In genomic region chr12:62679569-62679968, GRCh38 we compare ENCODE assay signal across 23 cellular contexts.
"Had no signal": no experiment of that assay in that cellular context is flagged by ENCODE, and none has a peak within 500 bp of the region (broad histone marks: within the 10 kb centered on the region; RNA-seq: fewer than 3 reads in every experiment).

No MANE protein-coding gene starts in this region.

- H3K4me1 Mint-ChIP-seq: activated CD4-positive, alpha-beta T cell treated with anti-CD3 and anti-CD28 coated beads, Interleukin-2, amount 10 ng/mL, durations not matched to agents 24 days and 14 days; T-cell had no signal

- H3K27me3 ChIP-seq: esophagus muscularis mucosa, foreskin keratinocyte, hepatocyte, right atrium auricular region, tibial nerve had no signal

- H3K36me3 Mint-ChIP-seq: activated naive CD8-positive, alpha-beta T cell treated with anti-CD3 and anti-CD28 coated beads, Interleukin-2, amount 10 ng/mL, durations not matched to agents 7 days and 5 days; T-cell had no signal

- H3K27me3 Mint-ChIP-seq: progenitor cell of endocrine pancreas had no signal

- H3K4me2 ChIP-seq: hepatocyte had no signal

- H3K79me2 ChIP-seq: hepatocyte had no signal

- H3K27ac Mint-ChIP-seq: activated CD4-positive, alpha-beta T cell treated with anti-CD3 and anti-CD28 coated beads, Interleukin-2, amount 10 ng/mL, durations not matched to agents 24 days and 14 days; activated CD8-positive, alpha-beta T cell treated with anti-CD3 and anti-CD28 coated beads for 36 hours; activated naive CD8-positive, alpha-beta T cell treated with anti-CD3 and anti-CD28 coated beads, Interleukin-2, amount 10 ng/mL, durations not matched to agents 7 days and 5 days; activated T-cell treated with anti-CD3 and anti-CD28 coated beads, Interleukin-2, amount 50 U/mL, for 24 hours; activated T-helper 2 cell treated with anti-CD3 and anti-CD28 coated beads, Interferon-gamma antibody, Interleukin-2, Interleukin-4, amounts not matched to agents 10 μg/mL and 5 μg/mL and 100 μg/mL, durations not matched to agents 14 hours and 24 hours and 36 hours; progenitor cell of endocrine pancreas; stimulated activated naive CD8-positive, alpha-beta T cell treated with anti-CD3 and anti-CD28 coated beads, Interleukin-15, Interleukin-2, amounts not matched to agents 100 ng/mL and 50 ng/mL, for 24 hours had no signal

- H3K36me3 ChIP-seq: esophagus muscularis mucosa, right atrium auricular region, tibial nerve had no signal

- H3K4me3 ChIP-seq: esophagus muscularis mucosa, hepatocyte, right atrium auricular region, tibial nerve had no signal

- H3K9me3 ChIP-seq: esophagus muscularis mucosa, right atrium auricular region had no signal

- DNase-seq: activated CD4-positive, alpha-beta T cell treated with anti-CD3 and anti-CD28 coated beads, Interleukin-2, amount 10 ng/mL, durations not matched to agents 24 days and 14 days; activated CD4-positive, CD25-positive, alpha-beta regulatory T cell; activated CD8-positive, alpha-beta T cell treated with anti-CD3 and anti-CD28 coated beads for 36 hours; activated naive CD4-positive, alpha-beta T cell treated with Interleukin-2 at 50 U/mL for 16 hours; activated naive CD8-positive, alpha-beta T cell treated with anti-CD3 and anti-CD28 coated beads, Interleukin-2, amount 10 ng/mL, durations not matched to agents 7 days and 5 days; activated T-cell treated with anti-CD3 and anti-CD28 coated beads, Interleukin-2, amount 50 U/mL, for 24 hours; anterior cingulate cortex; central memory CD4-positive, alpha-beta T cell; effector CD8-positive, alpha-beta T cell; foreskin keratinocyte; islet precursor cell; left colon; midbrain; stimulated activated CD4-positive, alpha-beta T cell treated with anti-CD3 and anti-CD28 coated beads, Interleukin-2, amount 100 ng/mL, for 24 hours; T-cell had no signal

- H2AFZ ChIP-seq: hepatocyte had no signal

- H3K27ac ChIP-seq: foreskin keratinocyte, hepatocyte, right atrium auricular region, tibial nerve had no signal

- H3K4me3 Mint-ChIP-seq: activated CD4-positive, alpha-beta T cell treated with anti-CD3 and anti-CD28 coated beads, Interleukin-2, amount 10 ng/mL, durations not matched to agents 24 days and 14 days; activated CD8-positive, alpha-beta T cell treated with anti-CD3 and anti-CD28 coated beads for 36 hours; activated naive CD8-positive, alpha-beta T cell treated with anti-CD3 and anti-CD28 coated beads, Interleukin-2, amount 10 ng/mL, durations not matched to agents 7 days and 5 days; activated T-cell treated with anti-CD3 and anti-CD28 coated beads, Interleukin-2, amount 50 U/mL, for 24 hours; brain; stimulated activated naive CD8-positive, alpha-beta T cell treated with anti-CD3 and anti-CD28 coated beads, Interleukin-15, Interleukin-2, amounts not matched to agents 100 ng/mL and 50 ng/mL, for 24 hours; T-cell had no signal

- H3K9me3 Mint-ChIP-seq: activated CD8-positive, alpha-beta T cell treated with anti-CD3 and anti-CD28 coated beads for 36 hours; activated T-cell treated with anti-CD3 and anti-CD28 coated beads, Interleukin-2, amount 50 U/mL, for 24 hours; activated T-helper 2 cell treated with anti-CD3 and anti-CD28 coated beads, Interferon-gamma antibody, Interleukin-2, Interleukin-4, amounts not matched to agents 10 μg/mL and 5 μg/mL and 100 μg/mL, durations not matched to agents 14 hours and 24 hours and 36 hours; stimulated activated naive CD8-positive, alpha-beta T cell treated with anti-CD3 and anti-CD28 coated beads, Interleukin-15, Interleukin-2, amounts not matched to agents 100 ng/mL and 50 ng/mL, for 24 hours; T-cell had no signal

- H3K4me1 ChIP-seq: foreskin keratinocyte had no signal

- ATAC-seq: activated CD8-positive, alpha-beta T cell treated with anti-CD3 and anti-CD28 coated beads for 36 hours; foreskin keratinocyte; left colon; T-cell had no signal
